28 cellular contexts compared by ENCODE assay signal in genomic region chr6:119052985-119053384, GRCh38. TPM values are rescaled to one million over a fixed set of nuclear protein-coding genes. Genes with fewer than 3 reads are reported as not detected.
DNase-seq lines count a peak whose midpoint lies in the region; ATAC-seq and TF ChIP-seq lines count a peak whose summit lies in the region.
"Had no signal": no experiment of that assay in that cellular context is flagged by ENCODE, and none has a peak within 500 bp of the region (broad histone marks: within the 10 kb centered on the region; RNA-seq: fewer than 3 reads in every experiment).

No MANE protein-coding gene starts in this region.

- peaks cover 10% of the 10 kb centered on the region for H3K36me3 Mint-ChIP-seq in activated naive CD4-positive, alpha-beta T cell treated with anti-CD3 and anti-CD28 coated beads for 36 hours (ENCODE audit: low read depth)
- H3K36me3 Mint-ChIP-seq: natural killer cell had no signal

- DNase-seq in activated naive CD4-positive, alpha-beta T cell treated with anti-CD3 and anti-CD28 coated beads for 36 hours = peak; percentile 12
- no peak for DNase-seq in activated naive CD4-positive, alpha-beta T cell treated with anti-CD3 and anti-CD28 coated beads, Interleukin-2, amount 50 U/mL, for 16 hours
- no peak for DNase-seq in NCI-H2107 (lab: John Stamatoyannopoulos, UW)
- no peak for DNase-seq in PC-3
- DNase-seq: activated CD8-positive, alpha-beta memory T cell treated with anti-CD3 and anti-CD28 coated beads for 24 hours; BE2C; DMS153; hypothalamus; MM.1S; natural killer cell; NCI-H1417; NCI-H2029; NCI-H524 treated with DMSO at 0.1 percent for 48 hours; NK-92 treated with Interleukin-12 subunit alpha and Interleukin-12 subunit beta, amount 100 ng/mL, for 24 hours; occipital lobe; psoas muscle; sigmoid colon; stimulated activated CD4-positive, alpha-beta T cell treated with anti-CD3 and anti-CD28 coated beads, Interleukin-12 subunit alpha, Interleukin-12 subunit beta, amount 100 ng/mL, for 4 hours; tibial artery had no signal

- H4K20me1 ChIP-seq in PC-3 (ENCODE audit: low read length) = no peaks in the 10 kb centered on the region

- H3K9me3 Mint-ChIP-seq in activated naive CD4-positive, alpha-beta T cell treated with anti-CD3 and anti-CD28 coated beads for 36 hours = peaks cover 5% of the 10 kb centered on the region
- H3K9me3 Mint-ChIP-seq: natural killer cell had no signal

- no peak overlapping the region for H3K4me2 ChIP-seq in PC-3 (ENCODE audit: low read length)

- no peaks in the 10 kb centered on the region for H3K36me3 ChIP-seq in HUES48 (ENCODE audit: control insufficient read depth, insufficient read depth, low read length)
- H3K36me3 ChIP-seq in PC-3 (ENCODE audit: low read depth, low read length) = no peaks in the 10 kb centered on the region
- H3K36me3 ChIP-seq: BE2C, sigmoid colon, tibial artery, vagina had no signal

- H3K4me1 ChIP-seq in HUES48 (ENCODE audit: control insufficient read depth, insufficient read depth, low read length) (peaks cover 27% of the 10 kb centered on the region), PC-3 (ENCODE audit: insufficient read depth, low read length) (no peaks in the 10 kb centered on the region)
- H3K4me1 ChIP-seq: BE2C, psoas muscle, sigmoid colon, tibial artery, vagina had no signal

- intact Hi-C loops in activated naive CD4-positive, alpha-beta T cell treated with anti-CD3 and anti-CD28 coated beads for 36 hours (cut with micrococcal nuclease) = loop anchor here (1.0 to 2.0 kb wide), 4 partner anchors 10 to 261 kb away; no protein-coding TSS in a partner anchor
- intact Hi-C loops in PC-3 (cut with micrococcal nuclease) = no loop called here

- ATAC-seq in GM19452 (IDR thresholded peaks at IDR 0.05; ENCODE audit: unreplicated experiment) = peak; percentile 33
- ATAC-seq in HG02840 (IDR thresholded peaks at IDR 0.05; ENCODE audit: low FRiP score, unreplicated experiment) = no peak
- ATAC-seq in PC-3 = no peak
- ATAC-seq: GM12878, natural killer cell, psoas muscle had no signal

- no peaks in the 10 kb centered on the region for H3K9me2 ChIP-seq in PC-3 (replicated peaks; ENCODE audit: low read length)

- H3K27me3 ChIP-seq in HUES48 (ENCODE audit: control insufficient read depth, insufficient read depth, low read length) (no peaks in the 10 kb centered on the region), PC-3 (ENCODE audit: low read length) (no peaks in the 10 kb centered on the region)
- H3K27me3 ChIP-seq: BE2C, sigmoid colon, tibial artery, vagina had no signal

- POLR2A ChIA-PET in PC-3 (lab: Charles Lee; ENCODE audit: unreplicated experiment) = no interaction called here

- no peak overlapping the region for H3K4me3 ChIP-seq in HUES48 (ENCODE audit: low read depth, low read length)
- H3K4me3 ChIP-seq in PC-3 (ENCODE audit: low read length) = no peak overlapping the region
- H3K4me3 ChIP-seq: GM12878, lung, psoas muscle, sigmoid colon, SK-N-MC, tibial artery, vagina had no signal

- no peak for TF ChIP-seq CTCF in PC-3 (conservative IDR thresholded peaks at IDR 0.05; ENCODE audit: low read depth, low read length)

- H3K27ac ChIP-seq in HUES48 (ENCODE audit: low read depth, low read length) (peak overlapping the region; percentile 2), PC-3 (ENCODE audit: low read length) (no peak overlapping the region)
- H3K27ac ChIP-seq: psoas muscle, sigmoid colon, SK-N-MC, tibial artery, vagina had no signal

- H3K9ac ChIP-seq in HUES48 (ENCODE audit: low read depth, low read length) (no peak overlapping the region), PC-3 (ENCODE audit: low read length) (no peak overlapping the region)

- no peaks in the 10 kb centered on the region for H3F3A ChIP-seq in PC-3 (ENCODE audit: low read length, unreplicated experiment)

- H3K9me3 ChIP-seq in HUES48 (ENCODE audit: control insufficient read depth, insufficient read depth, low read length) (no peaks in the 10 kb centered on the region), PC-3 (ENCODE audit: low read length) (no peaks in the 10 kb centered on the region)
- H3K9me3 ChIP-seq: BE2C, psoas muscle, sigmoid colon, tibial artery, vagina had no signal

- no peak overlapping the region for H2AFZ ChIP-seq in PC-3 (ENCODE audit: low read length)

- H3K27me3 Mint-ChIP-seq in activated naive CD4-positive, alpha-beta T cell treated with anti-CD3 and anti-CD28 coated beads for 36 hours (ENCODE audit: low read depth) = no peaks in the 10 kb centered on the region
- H3K27me3 Mint-ChIP-seq: activated naive CD8-positive, alpha-beta T cell had no signal

- H3K27ac Mint-ChIP-seq in activated naive CD4-positive, alpha-beta T cell treated with anti-CD3 and anti-CD28 coated beads for 36 hours = peak overlapping the region; percentile 54
- H3K27ac Mint-ChIP-seq: activated naive CD8-positive, alpha-beta T cell; activated T-helper 1 cell treated with anti-CD3 and anti-CD28 coated beads, Interleukin-12 subunit alpha, Interleukin-12 subunit beta, Interleukin-2, Interleukin-4 antibody, amounts not matched to agents 30 ng/mL and 10 ng/mL and 1 ng/mL, durations not matched to agents 14 hours and 24 hours and 36 hours; natural killer cell had no signal

- no TSS peak for BruUV-seq in PC-3 (replicated peaks; lab: Mats Ljungman, UMichigan)

- no peaks in the 10 kb centered on the region for H3K79me2 ChIP-seq in PC-3 (ENCODE audit: low read length)

- H3K4me3 Mint-ChIP-seq in activated naive CD4-positive, alpha-beta T cell treated with anti-CD3 and anti-CD28 coated beads for 36 hours = no peak overlapping the region
- H3K4me3 Mint-ChIP-seq: activated naive CD8-positive, alpha-beta T cell; activated T-helper 1 cell treated with anti-CD3 and anti-CD28 coated beads, Interleukin-12 subunit alpha, Interleukin-12 subunit beta, Interleukin-2, Interleukin-4 antibody, amounts not matched to agents 30 ng/mL and 10 ng/mL and 1 ng/mL, durations not matched to agents 14 hours and 24 hours and 36 hours; natural killer cell had no signal

- peaks cover 24% of the 10 kb centered on the region for H3K4me1 Mint-ChIP-seq in activated naive CD4-positive, alpha-beta T cell treated with anti-CD3 and anti-CD28 coated beads for 36 hours (ENCODE audit: low read depth)
- H3K4me1 Mint-ChIP-seq: natural killer cell had no signal

- CTCF ChIA-PET in activated naive CD4-positive, alpha-beta T cell treated with anti-CD3 and anti-CD28 coated beads for 36 hours (lab: Charles Lee) = interaction anchor here (1.1 to 1.6 kb wide), 3 partner anchors 25 to 84 kb away, joined by 3 to 5 read pairs (median 5); partner anchors contain the start of gene FAM184A
- CTCF ChIA-PET in PC-3 (lab: Charles Lee) = no interaction called here

RNA-seq across cellular contexts. Expression of gene FAM184A, which starts 25.5 kb away (rescaled TPM):
- total RNA-seq in activated naive CD4-positive, alpha-beta T cell treated with anti-CD3 and anti-CD28 coated beads for 36 hours = 10 to 100 TPM; 13.5 to 14.0 TPM
- total RNA-seq in PC-3 (2014; rRNA removed) = 1.2 and 4.4 TPM in 2 replicates
- total RNA-seq: GM12878 had no signal
